9 cellular contexts compared by ENCODE assay signal in genomic region chr5:95646226-95646568, GRCh38. TPM values are rescaled to one million over a fixed set of nuclear protein-coding genes. Genes with fewer than 3 reads are reported as not detected.
DNase-seq lines count a peak whose midpoint lies in the region; ATAC-seq and TF ChIP-seq lines count a peak whose summit lies in the region.
"Not testable (repeated sequence)": the region's sequence is repeated elsewhere in the genome, so short reads cannot be mapped to it uniquely, and the experiment has no call there.
"Had no signal": no experiment of that assay in that cellular context is flagged by ENCODE, and none has a peak within 500 bp of the region (broad histone marks: within the 10 kb centered on the region; RNA-seq: fewer than 3 reads in every experiment).

No MANE protein-coding gene starts in this region.

- DNase-seq in AG10803 (ENCODE audit: low read depth); IMR-90; WERI-Rb-1; epithelial cell of esophagus (ENCODE audit: low read depth); ovary; substantia nigra (lab: John Stamatoyannopoulos, UW): not testable (repeated sequence)

- peak overlapping the region; percentile 33 for H3K4me3 ChIP-seq in AG10803 (ENCODE audit: low read length)
- H3K4me3 ChIP-seq in IMR-90 (ENCODE audit: insufficient read depth, low read depth, low read length): peak overlapping the region; percentile 55; the same call in 1 of the 2 replicates
- peak overlapping the region; percentile 49; the same call in 1 of the 2 replicates for H3K4me3 ChIP-seq in WERI-Rb-1 (ENCODE audit: low read depth, low read length)
- H3K4me3 ChIP-seq in epithelial cell of esophagus (ENCODE audit: low read length): peak overlapping the region; percentile 22
- not testable (repeated sequence) for H3K4me3 ChIP-seq in liver (ENCODE audit: low read depth in 1 of 3, low read length in 3 of 3)
- H3K4me3 ChIP-seq in ovary: peak overlapping the region; percentile 60

- H3K4me2 ChIP-seq in IMR-90 (ENCODE audit: low read depth, low read length): peak overlapping the region; percentile 41

- POLR2A ChIA-PET in IMR-90 (lab: Charles Lee; ENCODE audit: unreplicated experiment): interaction anchor here (0.7 kb wide), 2 partner anchors 92 to 176 kb away, joined by 3 to 4 read pairs; partner anchors contain the start of gene GLRX

- not testable (repeated sequence) for TF ChIP-seq EP300 in ovary (IDR thresholded peaks at IDR 0.05)

- H2AK9ac ChIP-seq in IMR-90 (replicated peaks; ENCODE audit: low read depth, low read length, poor library complexity): not testable (repeated sequence)

- peak overlapping the region; percentile 94 for H2AFZ ChIP-seq in IMR-90 (replicated peaks; ENCODE audit: low read length, poor library complexity)

- not testable (repeated sequence) for H3K14ac ChIP-seq in IMR-90 (replicated peaks; ENCODE audit: low read depth, low read length)

- H2BK15ac ChIP-seq in IMR-90 (ENCODE audit: low read depth, low read length): not testable (repeated sequence)

- not testable (repeated sequence) for H3K27ac ChIP-seq in IMR-90 (ENCODE audit: insufficient read depth, low read length); WERI-Rb-1
- H3K27ac ChIP-seq in angular gyrus (ENCODE audit: low read depth, low read length) (peak overlapping the region; percentile 91), liver (ENCODE audit: low read depth in 1 of 2, low read length in 2 of 2) (peak overlapping the region; percentile 28 to 99), ovary (peak overlapping the region; percentile 59 to 92), substantia nigra (ENCODE audit: low read depth, low read length, poor library complexity, severe bottlenecking) (peak overlapping the region; percentile 64)

- TF ChIP-seq POLR2A in IMR-90 (IDR thresholded peaks at IDR 0.05; ENCODE audit: low read depth, low read length); ovary (IDR thresholded peaks at IDR 0.05): not testable (repeated sequence)

- peak overlapping the region; percentile 32; the same call in 1 of the 2 replicates for H2BK120ac ChIP-seq in IMR-90 (ENCODE audit: low read depth, low read length)

- not testable (repeated sequence) for H3K9me3 ChIP-seq in IMR-90 (ENCODE audit: control insufficient read depth, insufficient read depth, low read length); WERI-Rb-1 (ENCODE audit: severe bottlenecking); liver (ENCODE audit: control insufficient read depth in 4 of 4, low read length in 3 of 4); ovary

- not testable (repeated sequence) for H4K5ac ChIP-seq in IMR-90 (ENCODE audit: low read depth, low read length)

- not testable (repeated sequence) for H3K27me3 ChIP-seq in IMR-90 (ENCODE audit: control insufficient read depth, insufficient read depth, low read length); WERI-Rb-1 (ENCODE audit: insufficient read depth, low read depth, severe bottlenecking); liver (ENCODE audit: control insufficient read depth in 4 of 4, insufficient read depth in 4 of 4, low read length in 3 of 4); ovary

- H3K36me3 ChIP-seq in IMR-90 (ENCODE audit: control insufficient read depth, insufficient read depth, low read length); WERI-Rb-1; liver (ENCODE audit: control insufficient read depth in 4 of 4, insufficient read depth in 3 of 4, low read depth in 1 of 4, low read length in 3 of 4); ovary: not testable (repeated sequence)

- dilution Hi-C loops in IMR-90 (cut with HindIII; ENCODE audit: low sequenced_read_pairs, unreplicated experiment): not testable (repeated sequence)

- H3K56ac ChIP-seq in IMR-90 (ENCODE audit: extremely low read depth, insufficient read depth, low read length): not testable (repeated sequence)

- H2BK20ac ChIP-seq in IMR-90 (ENCODE audit: low read depth, low read length): 0 out of 2 replicates have a peak overlapping the region, but pooled peaks have one; percentile 68

- H3K79me1 ChIP-seq in IMR-90 (ENCODE audit: low read depth in 1 of 2, low read length in 2 of 2): not testable (repeated sequence)

- H3K4me1 ChIP-seq in IMR-90 (ENCODE audit: control insufficient read depth, insufficient read depth, low read length); ovary (ENCODE audit: insufficient read depth): not testable (repeated sequence)
- peaks cover 9 to 45% (median 26%) of the 10 kb centered on the region in 4 donors for H3K4me1 ChIP-seq in liver (ENCODE audit: control insufficient read depth in 4 of 4, insufficient read depth in 4 of 4, low read length in 3 of 4)

- peak overlapping the region; percentile 39 to 86 for H4K8ac ChIP-seq in IMR-90 (ENCODE audit: low read depth in 2 of 2, low read length in 2 of 2)

- not testable (repeated sequence) for H2BK5ac ChIP-seq in IMR-90 (ENCODE audit: low read depth, low read length, poor library complexity, severe bottlenecking)

- not testable (repeated sequence) for H3K23ac ChIP-seq in IMR-90 (ENCODE audit: low read depth, low read length)

- no CpG with 5 or more reads among the region's 17 CpGs for WGBS in IMR-90 (ENCODE audit: extremely low coverage in 2 of 2, insufficient read length in 1 of 2), 2 experiments
- WGBS in liver: 66% methylated on average over 17 of the region's 17 CpGs
- 75 to 87% (median 81%) methylated on average over 17 of the region's 17 CpGs for WGBS in ovary, 3 donors

- H4K91ac ChIP-seq in IMR-90 (ENCODE audit: insufficient read depth, low read depth, low read length): not testable (repeated sequence)

- not testable (repeated sequence) for H4K20me1 ChIP-seq in IMR-90 (ENCODE audit: insufficient read depth, low read length)

- intact Hi-C loops in IMR-90 (cut with micrococcal nuclease): loop anchor here (5.0 to 10.0 kb wide), 2 partner anchors 86 to 959 kb away; partner anchors contain the start of gene RHOBTB3
- intact Hi-C loops in ovary (cut with DNase I): loop anchor here in 3 of 4 donors (5.0 to 10.0 kb wide), 6 partner anchors 86 to 1519 kb away; partner anchors contain the start of gene RHOBTB3 (in 2 of the 3)

- not testable (repeated sequence) for ATAC-seq in IMR-90 (ENCODE audit: low read depth)

- in situ Hi-C loops in IMR-90 (cut with MboI; ENCODE audit: low sequenced_read_pairs): loop anchor here (25.0 kb wide), 1 partner anchor 666 kb away; no protein-coding TSS in a partner anchor

- not testable (repeated sequence) for H3K9me1 ChIP-seq in IMR-90 (ENCODE audit: insufficient read depth, low read length)

- H3K4ac ChIP-seq in IMR-90 (ENCODE audit: low read depth, low read length): peak overlapping the region; percentile 61

- not testable (repeated sequence) for H2AK5ac ChIP-seq in IMR-90 (ENCODE audit: low read depth, low read length)

- H3K9ac ChIP-seq in IMR-90 (ENCODE audit: low read depth, low read length); liver (ENCODE audit: low read depth in 1 of 2, low read length in 2 of 2): not testable (repeated sequence)

- H3K18ac ChIP-seq in IMR-90 (ENCODE audit: low read depth, low read length): not testable (repeated sequence)

- not testable (repeated sequence) for BruUV-seq in IMR-90 (replicated peaks; lab: Mats Ljungman, UMichigan)

- TF ChIP-seq RAD21 in IMR-90 (IDR thresholded peaks at IDR 0.05; ENCODE audit: low read length); liver (IDR thresholded peaks at IDR 0.05): not testable (repeated sequence)

- CTCF ChIA-PET in IMR-90 (lab: Yijun Ruan, JAX): interaction anchor here (1.1 to 1.4 kb wide), 3 partner anchors 135 to 201 kb away, joined by 3 to 4 read pairs (median 4); no protein-coding TSS in a partner anchor

- not testable (repeated sequence) for TF ChIP-seq CTCF in AG10803 (conservative IDR thresholded peaks at IDR 0.05; ENCODE audit: low read length); IMR-90 (conservative IDR thresholded peaks at IDR 0.05; ENCODE audit: low read depth, low read length); WERI-Rb-1 (IDR thresholded peaks at IDR 0.05; ENCODE audit: low read depth, low read length); epithelial cell of esophagus (IDR thresholded peaks at IDR 0.05; ENCODE audit: insufficient read depth, low read depth, low read length, missing control alignments); liver (IDR thresholded peaks at IDR 0.05; ENCODE audit: low read depth, low read length, missing input control); ovary (IDR thresholded peaks at IDR 0.05)

RNA-seq across cellular contexts. Expression of gene RFESD, which starts 0.4 kb away (rescaled TPM):
- 2.7 and 3.6 TPM in 2 replicates for total RNA-seq in IMR-90 (2012; rRNA removed)
- 1.0 and 1.5 TPM in 2 replicates for polyA plus RNA-seq in IMR-90 (2012; rRNA removed)
- 0.12 and 0.47 TPM in 2 replicates for polyA plus RNA-seq in IMR-90 (2012; cell fraction: cytosol; rRNA removed)
- 0.11 and 0.84 TPM in 2 replicates for polyA plus RNA-seq in IMR-90 (2012; cell fraction: nucleus; rRNA removed; ENCODE audit: low replicate concordance)
- total RNA-seq in liver: 10 to 100 TPM in 1 of 2 donors, 1 to 10 TPM in 1; 1.1 to 98.0 TPM
- polyA plus RNA-seq in liver: 1 to 10 TPM; 1.1 to 1.8 TPM
- total RNA-seq in ovary: 1 to 10 TPM; 1.1 to 5.0 (median 3.2) TPM
- polyA plus RNA-seq in ovary: 1 to 10 TPM; 2.4 to 3.4 TPM

RNA-seq across cellular contexts. Expression of gene GPR150, which starts 26.3 kb away (rescaled TPM):
- total RNA-seq in IMR-90 (2012; rRNA removed) (under 0.01 TPM in 2 replicates), liver (under 1 TPM in 1 of 2 donors, not detected in 1; 0.08 TPM), ovary (under 1 TPM in 3 of 7 donors, not detected in 4; 0.10 to 0.50 (median 0.10) TPM)
- polyA plus RNA-seq in IMR-90 (2012; rRNA removed) (0.10 and 0.11 TPM in 2 replicates), liver (under 1 TPM; 0.07 to 0.17 TPM), ovary (under 1 TPM; 0.05 to 0.28 TPM)
- polyA plus RNA-seq in IMR-90 (2012; cell fraction: cytosol; rRNA removed): 0.17 and 0.22 TPM in 2 replicates
- polyA plus RNA-seq in IMR-90 (2012; cell fraction: nucleus; rRNA removed; ENCODE audit: low replicate concordance): 0.16 and 0.32 TPM in 2 replicates
- total RNA-seq: SK-MEL-5 had no signal

RNA-seq across cellular contexts. Expression of gene SPATA9, which starts 36.6 kb away (rescaled TPM):
- total RNA-seq in IMR-90 (2012; rRNA removed): 0.72 and 0.83 TPM in 2 replicates
- polyA plus RNA-seq in IMR-90 (2012; rRNA removed): 0.66 and 0.86 TPM in 2 replicates
- 0.16 and 0.25 TPM in 2 replicates for polyA plus RNA-seq in IMR-90 (2012; cell fraction: cytosol; rRNA removed)
- 0.21 and 2.0 TPM in 2 replicates for polyA plus RNA-seq in IMR-90 (2012; cell fraction: nucleus; rRNA removed; ENCODE audit: low replicate concordance)
- under 1 TPM in 1 of 2 donors, not detected in 1; 0.28 TPM for total RNA-seq in liver
- polyA plus RNA-seq in liver: under 1 TPM in 1 of 2 donors, not detected in 1; 0.49 TPM
- 1 to 10 TPM in 2 of 7 donors, under 1 TPM in 5; 0.46 to 1.7 (median 0.76) TPM for total RNA-seq in ovary
- 1 to 10 TPM; 1.0 to 1.3 TPM for polyA plus RNA-seq in ovary
- total RNA-seq: SK-MEL-5 had no signal
